Comparison of ENCODE assay signal across 17 cellular contexts in the genomic region with DNA sequence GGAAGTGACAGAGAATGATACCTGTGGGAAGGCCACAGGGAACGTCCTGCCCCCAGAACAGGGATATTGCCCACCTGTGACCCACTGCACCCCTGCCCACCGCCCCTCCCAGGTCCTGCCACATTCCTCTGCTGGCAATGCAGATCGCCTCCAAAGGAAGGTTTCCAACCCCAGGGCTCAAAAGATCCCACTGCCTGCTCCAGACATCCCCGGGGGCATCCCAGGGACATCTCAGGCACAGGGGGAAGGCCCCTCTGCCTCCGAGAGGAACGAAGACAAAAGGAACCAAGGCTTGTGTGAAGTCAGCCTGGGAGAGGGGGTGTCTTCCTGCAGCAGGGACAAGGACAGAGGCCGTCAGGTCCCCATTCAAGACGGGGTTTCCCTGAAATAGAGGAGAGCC. TPM values are rescaled to one million over a fixed set of nuclear protein-coding genes. Genes with fewer than 3 reads are reported as not detected.
DNase-seq lines count a peak whose midpoint lies in the region; ATAC-seq, FAIRE-seq and TF ChIP-seq lines count a peak whose summit lies in the region.
"Had no signal": no experiment of that assay in that cellular context is flagged by ENCODE, and none has a peak within 500 bp of the region (broad histone marks: within the 10 kb centered on the region; RNA-seq: fewer than 3 reads in every experiment).

No MANE protein-coding gene starts in this region.

- dilution Hi-C loops in IMR-90 (cut with HindIII; ENCODE audit: low sequenced_read_pairs, unreplicated experiment): no loop called here

- BruUV-seq in IMR-90 (replicated peaks; lab: Mats Ljungman, UMichigan): no TSS peak

- H3K9me3 ChIP-seq in IMR-90 (ENCODE audit: control insufficient read depth, insufficient read depth, low read length): no peaks in the 10 kb centered on the region
- peaks cover 5% of the 10 kb centered on the region for H3K9me3 ChIP-seq in endodermal cell (ENCODE audit: control insufficient read depth, low read length)
- H3K9me3 ChIP-seq in osteoblast (ENCODE audit: low read depth, low read length): no peaks in the 10 kb centered on the region
- H3K9me3 ChIP-seq in MG63: no peaks in the 10 kb centered on the region
- H3K9me3 ChIP-seq: A549 had no signal

- no peak overlapping the region; the same call in 2 of the 3 replicates for H2BK15ac ChIP-seq in IMR-90 (ENCODE audit: low read depth, low read length)

- H2AK9ac ChIP-seq in IMR-90 (replicated peaks; ENCODE audit: low read depth, low read length, poor library complexity): peak overlapping the region; percentile 28

- H3K27ac Mint-ChIP-seq in endodermal cell: peak overlapping the region; percentile 72
- H3K27ac Mint-ChIP-seq: T-helper 1 cell treated with Interleukin-12 subunit alpha and Interleukin-12 subunit beta and Interleukin-4 antibody, amounts not matched to agents 30 μg/mL and 1 μg/mL, for 36 hours had no signal

- no peak for ATAC-seq in IMR-90 (ENCODE audit: low read depth)

- no peak overlapping the region for H3K18ac ChIP-seq in IMR-90 (ENCODE audit: low read depth, low read length)

- H3K9me1 ChIP-seq in IMR-90 (ENCODE audit: insufficient read depth, low read length): no peaks in the 10 kb centered on the region

- 100% methylated on average over 6 of the region's 8 CpGs; no CpG with 5 or more reads in 1 of the 2 experiments for WGBS in IMR-90 (ENCODE audit: extremely low coverage in 2 of 2, insufficient read length in 1 of 2), 2 experiments
- 86 to 87% methylated on average over 3 to 8 of the region's 8 CpGs for WGBS in endodermal cell (ENCODE audit: insufficient coverage in 1 of 2, insufficient read length in 1 of 2), 2 experiments
- WGBS in lower leg skin, 2 donors: 76 to 87% methylated on average over 8 of the region's 8 CpGs

- H3K9ac ChIP-seq in IMR-90 (ENCODE audit: low read depth, low read length) (no peak overlapping the region), endodermal cell (ENCODE audit: extremely low read depth, low read length, poor library complexity, severe bottlenecking) (no peak overlapping the region)

- no peaks in the 10 kb centered on the region for H3K27me3 ChIP-seq in IMR-90 (ENCODE audit: control insufficient read depth, insufficient read depth, low read length)
- no peaks in the 10 kb centered on the region for H3K27me3 ChIP-seq in endodermal cell (ENCODE audit: control insufficient read depth, insufficient read depth, low read length, poor library complexity, severe bottlenecking)
- no peaks in the 10 kb centered on the region for H3K27me3 ChIP-seq in osteoblast (ENCODE audit: insufficient read depth, low read length)
- no peaks in the 10 kb centered on the region for H3K27me3 ChIP-seq in MG63

- in situ Hi-C loops in IMR-90 (cut with MboI; ENCODE audit: low sequenced_read_pairs): no loop called here

- no peaks in the 10 kb centered on the region for H3K79me2 ChIP-seq in osteoblast (ENCODE audit: insufficient read depth, low read length)

- H2BK120ac ChIP-seq in IMR-90 (ENCODE audit: low read depth, low read length): no peak overlapping the region

- peaks cover 0 to 8% of the 10 kb centered on the region in 2 experiments; a peak in 2 of 4 replicates for H3K79me1 ChIP-seq in IMR-90 (ENCODE audit: low read depth in 1 of 2, low read length in 2 of 2)

- TF ChIP-seq RAD21 in IMR-90 (IDR thresholded peaks at IDR 0.05; ENCODE audit: low read length): no peak

- H3K4me2 ChIP-seq in IMR-90 (ENCODE audit: low read depth, low read length) (no peak overlapping the region), osteoblast (ENCODE audit: insufficient read depth, low read length) (no peak overlapping the region)
- H3K4me2 ChIP-seq: A549 had no signal

- H2AFZ ChIP-seq in IMR-90 (replicated peaks; ENCODE audit: low read length, poor library complexity): no peak overlapping the region
- no peak overlapping the region for H2AFZ ChIP-seq in osteoblast (ENCODE audit: low read length)

- H2AK5ac ChIP-seq in IMR-90 (ENCODE audit: low read depth, low read length): no peak overlapping the region; the same call in 1 of the 2 replicates

- H3K23ac ChIP-seq in IMR-90 (ENCODE audit: low read depth, low read length): no peak overlapping the region

- H3K36me3 Mint-ChIP-seq in endodermal cell (ENCODE audit: low read depth): peaks cover 32% of the 10 kb centered on the region

- CTCF ChIA-PET in IMR-90 (lab: Yijun Ruan, JAX): interaction anchor here (0.9 kb wide), 1 partner anchor 78 kb away, joined by 3 read pairs; no protein-coding TSS in a partner anchor

- TF ChIP-seq CTCF in IMR-90 (conservative IDR thresholded peaks at IDR 0.05; ENCODE audit: low read depth, low read length) (no peak), endodermal cell (conservative IDR thresholded peaks at IDR 0.05) (no peak), osteoblast (IDR thresholded peaks at IDR 0.05; ENCODE audit: extremely low read depth, low read depth, low read length) (no peak), lower leg skin (IDR thresholded peaks at IDR 0.05) (no peak)

- intact Hi-C loops in IMR-90 (cut with micrococcal nuclease) (no loop called here), lower leg skin (cut with DNase I; ENCODE audit: low total_unique reads) (no loop called here)

- H3K9me3 Mint-ChIP-seq in endodermal cell: peaks cover 10% of the 10 kb centered on the region
- H3K9me3 Mint-ChIP-seq: T-helper 1 cell treated with Interleukin-12 subunit alpha and Interleukin-12 subunit beta and Interleukin-4 antibody, amounts not matched to agents 30 μg/mL and 1 μg/mL, for 36 hours had no signal

- no peak overlapping the region for H3K56ac ChIP-seq in IMR-90 (ENCODE audit: extremely low read depth, insufficient read depth, low read length)

- DNase-seq in ELF-1 (ENCODE audit: low read depth, low spot score): peak; percentile 78
- DNase-seq in IMR-90: no peak
- DNase-seq in endodermal cell: peak; percentile 60
- peak; percentile 10 for DNase-seq in osteoblast (ENCODE audit: insufficient read length, low spot score, missing footprints)
- no peak for DNase-seq in lower leg skin (ENCODE audit: low spot score in 2 of 2)
- no peak for DNase-seq in H54 (ENCODE audit: insufficient read length, low spot score)
- DNase-seq in T-helper 9 cell: no peak
- no peak for DNase-seq in MG63
- DNase-seq: DMS79 treated with DMSO at 0.1 percent for 48 hours, NCI-H1417 treated with DMSO at 0.1 percent for 48 hours, NCI-H2029 treated with DMSO at 0.1 percent for 48 hours, NCI-H446, NCI-H526 treated with DMSO at 0.1 percent for 48 hours, SIG-M5 had no signal

- H3K27ac ChIP-seq in IMR-90 (ENCODE audit: insufficient read depth, low read length): peak overlapping the region; percentile 9; the same call in 1 of the 2 replicates
- no peak overlapping the region for H3K27ac ChIP-seq in endodermal cell (ENCODE audit: low read depth, low read length)
- no peak overlapping the region for H3K27ac ChIP-seq in osteoblast (ENCODE audit: low read depth, low read length)
- H3K27ac ChIP-seq: A549, C4-2B had no signal

- no peak overlapping the region for H3K4me3 Mint-ChIP-seq in endodermal cell
- H3K4me3 Mint-ChIP-seq: T-helper 1 cell treated with Interleukin-12 subunit alpha and Interleukin-12 subunit beta and Interleukin-4 antibody, amounts not matched to agents 30 μg/mL and 1 μg/mL, for 36 hours had no signal

- TF ChIP-seq POLR2A in IMR-90 (IDR thresholded peaks at IDR 0.05; ENCODE audit: low read depth, low read length): no peak
- TF ChIP-seq POLR2A in lower leg skin (IDR thresholded peaks at IDR 0.05): no peak
- TF ChIP-seq POLR2A in H54 (IDR thresholded peaks at IDR 0.05; ENCODE audit: low read depth, low read length): no peak

- H3K4me3 ChIP-seq in IMR-90 (ENCODE audit: insufficient read depth, low read depth, low read length) (no peak overlapping the region), endodermal cell (ENCODE audit: low read length) (no peak overlapping the region), osteoblast (ENCODE audit: insufficient read depth, low read length) (no peak overlapping the region), lower leg skin (ENCODE audit: low read depth, poor library complexity, severe bottlenecking) (no peak overlapping the region), MG63 (no peak overlapping the region)
- H3K4me3 ChIP-seq: A549 had no signal

- H4K91ac ChIP-seq in IMR-90 (ENCODE audit: insufficient read depth, low read depth, low read length): no peak overlapping the region

- peaks cover 15% of the 10 kb centered on the region for H3K36me3 ChIP-seq in IMR-90 (ENCODE audit: control insufficient read depth, insufficient read depth, low read length)
- H3K36me3 ChIP-seq in endodermal cell (ENCODE audit: control insufficient read depth, insufficient read depth, low read length): peaks cover 19% of the 10 kb centered on the region
- no peaks in the 10 kb centered on the region for H3K36me3 ChIP-seq in osteoblast (ENCODE audit: insufficient read depth, low read length)
- no peaks in the 10 kb centered on the region for H3K36me3 ChIP-seq in MG63

- H3K27me3 Mint-ChIP-seq in endodermal cell (ENCODE audit: insufficient read depth): no peaks in the 10 kb centered on the region

- no peak overlapping the region for H3K4ac ChIP-seq in IMR-90 (ENCODE audit: low read depth, low read length)

- H3K4me1 ChIP-seq in IMR-90 (ENCODE audit: control insufficient read depth, insufficient read depth, low read length): peaks cover 13% of the 10 kb centered on the region
- peaks cover 21% of the 10 kb centered on the region for H3K4me1 ChIP-seq in endodermal cell (ENCODE audit: control insufficient read depth, insufficient read depth, low read length)
- H3K4me1 ChIP-seq in osteoblast (ENCODE audit: insufficient read depth, low read length): no peaks in the 10 kb centered on the region

- no peak for FAIRE-seq in H54 (lab: Jason Lieb, UNC)
- FAIRE-seq: A549 had no signal

- no peak overlapping the region for H3K14ac ChIP-seq in IMR-90 (replicated peaks; ENCODE audit: low read depth, low read length)

- no peak overlapping the region for H4K5ac ChIP-seq in IMR-90 (ENCODE audit: low read depth, low read length)

- H3K4me1 Mint-ChIP-seq in endodermal cell: peaks cover 24% of the 10 kb centered on the region

- H4K20me1 ChIP-seq in IMR-90 (ENCODE audit: insufficient read depth, low read length): 0 out of 2 replicates have a peak, but pooled peaks cover 4% of the 10 kb centered on the region
- H4K20me1 ChIP-seq in osteoblast (ENCODE audit: insufficient read depth, low read length): no peaks in the 10 kb centered on the region

- POLR2A ChIA-PET in IMR-90 (lab: Charles Lee; ENCODE audit: unreplicated experiment): no interaction called here

- no peak overlapping the region for H4K8ac ChIP-seq in IMR-90 (ENCODE audit: low read depth in 2 of 2, low read length in 2 of 2)

- H2BK20ac ChIP-seq in IMR-90 (ENCODE audit: low read depth, low read length): peak overlapping the region; percentile 18

- H2BK5ac ChIP-seq in IMR-90 (ENCODE audit: low read depth, low read length, poor library complexity, severe bottlenecking): no peak overlapping the region

RNA-seq across cellular contexts. Expression of a gene that starts 28.5 kb away (rescaled TPM):
- 36.1 and 49.1 TPM in 2 replicates for total RNA-seq in IMR-90 (2012; rRNA removed)
- 33.4 and 37.2 TPM in 2 replicates for polyA plus RNA-seq in IMR-90 (2012; rRNA removed)
- 52.3 and 59.0 TPM in 2 replicates for polyA plus RNA-seq in IMR-90 (2012; cell fraction: cytosol; rRNA removed)
- polyA plus RNA-seq in IMR-90 (2012; cell fraction: nucleus; rRNA removed; ENCODE audit: low replicate concordance): 19.0 and 25.0 TPM in 2 replicates
- 10 to 100 TPM; 56.0 to 84.7 TPM for total RNA-seq in endodermal cell
- polyA plus RNA-seq in endodermal cell (2013, experiment 1 of 2): 64.0 TPM
- polyA plus RNA-seq in endodermal cell (2013, experiment 2 of 2): 61.0 TPM
- 18.5 and 21.8 TPM in 2 replicates for total RNA-seq in osteoblast
- 10 to 100 TPM; 33.2 to 43.1 (median 35.8) TPM for total RNA-seq in lower leg skin
- 46.6 and 68.4 TPM in 2 replicates for total RNA-seq in MG63 (2014; rRNA removed; shearing (Covaris generic); ENCODE audit: low replicate concordance)

RNA-seq across cellular contexts. Expression of a gene that starts 28.5 kb away (rescaled TPM):
- 23.1 and 23.8 TPM in 2 replicates for total RNA-seq in IMR-90 (2012; rRNA removed)
- polyA plus RNA-seq in IMR-90 (2012; rRNA removed): 16.9 and 19.1 TPM in 2 replicates
- polyA plus RNA-seq in IMR-90 (2012; cell fraction: cytosol; rRNA removed): 11.2 and 11.8 TPM in 2 replicates
- 6.1 and 6.2 TPM in 2 replicates for polyA plus RNA-seq in IMR-90 (2012; cell fraction: nucleus; rRNA removed; ENCODE audit: low replicate concordance)
- 10 to 100 TPM; 38.9 TPM for total RNA-seq in endodermal cell
- 33.3 TPM for polyA plus RNA-seq in endodermal cell (2013, experiment 1 of 2)
- 31.5 TPM for polyA plus RNA-seq in endodermal cell (2013, experiment 2 of 2)
- total RNA-seq in osteoblast: 21.4 and 21.5 TPM in 2 replicates
- 10 to 100 TPM; 17.6 to 26.1 (median 23.9) TPM for total RNA-seq in lower leg skin
- 28.0 and 32.2 TPM in 2 replicates for total RNA-seq in MG63 (2014; rRNA removed; shearing (Covaris generic); ENCODE audit: low replicate concordance)

RNA-seq across cellular contexts. Expression of a gene that starts 37.8 kb away (rescaled TPM):
- total RNA-seq in IMR-90 (2012; rRNA removed) (40.9 and 41.7 TPM in 2 replicates), endodermal cell (10 to 100 TPM; 59.1 to 61.4 TPM), osteoblast (66.2 and 72.2 TPM in 2 replicates), lower leg skin (10 to 100 TPM; 37.7 to 77.8 (median 59.4) TPM)
- polyA plus RNA-seq in IMR-90 (2012; rRNA removed): 29.0 and 31.5 TPM in 2 replicates
- polyA plus RNA-seq in IMR-90 (2012; cell fraction: cytosol; rRNA removed): 27.7 and 28.1 TPM in 2 replicates
- polyA plus RNA-seq in IMR-90 (2012; cell fraction: nucleus; rRNA removed; ENCODE audit: low replicate concordance): 13.2 and 34.4 TPM in 2 replicates
- polyA plus RNA-seq in endodermal cell (2013, experiment 1 of 2): 33.1 TPM
- 29.4 TPM for polyA plus RNA-seq in endodermal cell (2013, experiment 2 of 2)
- 58.7 and 65.1 TPM in 2 replicates for total RNA-seq in MG63 (2014; rRNA removed; shearing (Covaris generic); ENCODE audit: low replicate concordance)

RNA-seq across cellular contexts. Expression of a gene that starts 43.7 kb away (rescaled TPM):
- total RNA-seq in IMR-90 (2012; rRNA removed) (7.7 and 8.6 TPM in 2 replicates), endodermal cell (10 to 100 TPM; 53.0 to 53.2 TPM), osteoblast (16.3 and 25.0 TPM in 2 replicates), lower leg skin (10 to 100 TPM; 13.3 to 35.7 (median 22.1) TPM)
- 55.9 and 65.0 TPM in 2 replicates for polyA plus RNA-seq in IMR-90 (2012; rRNA removed)
- polyA plus RNA-seq in IMR-90 (2012; cell fraction: cytosol; rRNA removed): 9.9 and 15.0 TPM in 2 replicates
- polyA plus RNA-seq in IMR-90 (2012; cell fraction: nucleus; rRNA removed; ENCODE audit: low replicate concordance): 26.2 and 42.9 TPM in 2 replicates
- 21.3 TPM for polyA plus RNA-seq in endodermal cell (2013, experiment 1 of 2)
- polyA plus RNA-seq in endodermal cell (2013, experiment 2 of 2): 25.2 TPM
- total RNA-seq in MG63 (2014; rRNA removed; shearing (Covaris generic); ENCODE audit: low replicate concordance): 14.3 and 26.8 TPM in 2 replicates

Comparison
In these comparisons a context has a peak if more than half of its experiments do, and no peak if none do; other contexts are left out.
1. DNase-seq: peak in ELF-1 (single experiment), endodermal cell (single experiment) and osteoblast (single experiment); none in IMR-90 (single experiment), lower leg skin (0 of 2), H54 (single experiment), T-helper 9 cell (single experiment) and MG63 (single experiment).